20 cellular contexts compared by ENCODE assay signal in the genomic region with DNA sequence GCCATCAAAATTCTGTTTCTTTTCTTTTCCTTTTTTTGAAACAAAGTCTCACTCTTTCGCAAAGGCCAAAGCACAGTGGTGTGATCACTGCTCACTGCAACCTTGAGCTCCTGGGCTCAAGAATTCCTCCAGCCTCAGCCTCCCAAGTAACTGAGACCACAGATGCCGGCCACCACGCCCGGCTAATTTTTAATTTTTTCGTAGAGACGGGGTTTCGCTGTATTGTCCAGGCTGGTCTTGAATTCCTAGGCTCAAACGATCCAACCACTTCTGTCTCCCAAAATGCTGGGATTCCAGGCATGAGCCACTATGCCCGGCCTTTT. TPM values are rescaled to one million over a fixed set of nuclear protein-coding genes. Genes with fewer than 3 reads are reported as not detected.
DNase-seq lines count a peak whose midpoint lies in the region; ATAC-seq, FAIRE-seq and TF ChIP-seq lines count a peak whose summit lies in the region.
"Had no signal": no experiment of that assay in that cellular context is flagged by ENCODE, and none has a peak within 500 bp of the region (broad histone marks: within the 10 kb centered on the region; RNA-seq: fewer than 3 reads in every experiment).

No MANE protein-coding gene starts in this region.

- H2BK120ac ChIP-seq in IMR-90 (ENCODE audit: low read depth, low read length), result no peak overlapping the region

- FAIRE-seq in GM12878 (lab: Jason Lieb, UNC), result no peak
- FAIRE-seq: colon, H54 had no signal

- H2AFZ ChIP-seq in IMR-90 (replicated peaks; ENCODE audit: low read length, poor library complexity) (no peak overlapping the region), GM12878 (ENCODE audit: control insufficient read depth, low read depth, low read length) (no peak overlapping the region)

- no peaks in the 10 kb centered on the region for H3K4me1 ChIP-seq in IMR-90 (ENCODE audit: control insufficient read depth, insufficient read depth, low read length)
- H3K4me1 ChIP-seq in GM12878 (ENCODE audit: control insufficient read depth, insufficient read depth, low read length), result no peaks in the 10 kb centered on the region
- H3K4me1 ChIP-seq: right atrium auricular region had no signal

- no peak overlapping the region for H3K4me2 ChIP-seq in IMR-90 (ENCODE audit: low read depth, low read length)
- H3K4me2 ChIP-seq in GM12878 (ENCODE audit: control insufficient read depth, insufficient read depth), result no peak overlapping the region
- H3K4me2 ChIP-seq: smooth muscle cell had no signal

- WGBS in IMR-90 (ENCODE audit: extremely low coverage in 2 of 2, insufficient read length in 1 of 2), 2 experiments, result 0% methylated on average over 1 of the region's 9 CpGs; no CpG with 5 or more reads in 1 of the 2 experiments
- 15% methylated on average over 9 of the region's 9 CpGs for WGBS in GM12878 (ENCODE audit: insufficient coverage, insufficient replicate concordance, low lambda C conversion rate, missing lambda C conversion rate)

- no peaks in the 10 kb centered on the region for H3K79me2 ChIP-seq in GM12878 (ENCODE audit: control insufficient read depth, insufficient read depth, low read length)

- intact Hi-C loops in activated CD4-positive, alpha-beta memory T cell treated with anti-CD3 and anti-CD28 coated beads for 36 hours (cut with micrococcal nuclease), result loop anchor here (1.0 to 5.0 kb wide), 3 partner anchors 93 to 257 kb away; a partner anchor contains a TSS
- intact Hi-C loops in IMR-90 (cut with micrococcal nuclease), result loop anchor here (1.0 kb wide), 2 partner anchors 93 to 162 kb away; no protein-coding TSS in a partner anchor
- intact Hi-C loops in GM12878 (cut with micrococcal nuclease; ENCODE audit: unreplicated experiment), result loop anchor here (1.0 to 5.0 kb wide), 3 partner anchors 93 to 262 kb away; no protein-coding TSS in a partner anchor

- H3K4me3 Mint-ChIP-seq in activated CD4-positive, alpha-beta memory T cell treated with anti-CD3 and anti-CD28 coated beads for 36 hours, result no peak overlapping the region
- no peak overlapping the region for H3K4me3 Mint-ChIP-seq in activated CD4-positive, alpha-beta memory T cell treated with anti-CD3 and anti-CD28 coated beads, Interleukin-2, amount 10 ng/mL, durations not matched to agents 7 days and 5 days
- H3K4me3 Mint-ChIP-seq in neural crest cell, result no peak overlapping the region
- H3K4me3 Mint-ChIP-seq in stimulated activated effector memory CD8-positive, alpha-beta T cell treated with anti-CD3 and anti-CD28 coated beads, Interleukin-12 subunit alpha, Interleukin-12 subunit beta, amount 100 ng/mL, for 72 hours, result no peak overlapping the region
- H3K4me3 Mint-ChIP-seq: activated B cell treated with CpG ODN at 0.5 μM for 24 hours; activated naive CD4-positive, alpha-beta T cell treated with anti-CD3 and anti-CD28 coated beads, Interleukin-2, amount 50 U/mL, for 24 hours; CD8-positive, alpha-beta memory T cell; nephron had no signal

- H3K9me3 Mint-ChIP-seq in activated CD4-positive, alpha-beta memory T cell treated with anti-CD3 and anti-CD28 coated beads for 36 hours, result no peaks in the 10 kb centered on the region
- no peaks in the 10 kb centered on the region for H3K9me3 Mint-ChIP-seq in activated CD4-positive, alpha-beta memory T cell treated with anti-CD3 and anti-CD28 coated beads, Interleukin-2, amount 10 ng/mL, durations not matched to agents 7 days and 5 days
- no peaks in the 10 kb centered on the region for H3K9me3 Mint-ChIP-seq in neural crest cell
- H3K9me3 Mint-ChIP-seq in stimulated activated effector memory CD8-positive, alpha-beta T cell treated with anti-CD3 and anti-CD28 coated beads, Interleukin-12 subunit alpha, Interleukin-12 subunit beta, amount 100 ng/mL, for 72 hours, result no peaks in the 10 kb centered on the region
- H3K9me3 Mint-ChIP-seq: activated B cell treated with CpG ODN at 0.5 μM for 24 hours; activated naive CD4-positive, alpha-beta T cell treated with anti-CD3 and anti-CD28 coated beads, Interleukin-2, amount 50 U/mL, for 24 hours; activated T-helper 2 cell treated with anti-CD3 and anti-CD28 coated beads, Interferon-gamma antibody, Interleukin-2, Interleukin-4, amounts not matched to agents 10 μg/mL and 5 μg/mL and 100 μg/mL, durations not matched to agents 14 hours and 24 hours and 36 hours; nephron had no signal

- peaks cover 28% of the 10 kb centered on the region for H3K27me3 ChIP-seq in IMR-90 (ENCODE audit: control insufficient read depth, insufficient read depth, low read length)
- no peaks in the 10 kb centered on the region for H3K27me3 ChIP-seq in GM12878 (replicated peaks in 1 of 2; ENCODE audit: control insufficient read depth in 2 of 2, insufficient read depth in 2 of 2, low read length in 1 of 2)
- H3K27me3 ChIP-seq: right atrium auricular region had no signal

- no peaks in the 10 kb centered on the region for H4K20me1 ChIP-seq in IMR-90 (ENCODE audit: insufficient read depth, low read length)
- no peaks in the 10 kb centered on the region for H4K20me1 ChIP-seq in GM12878 (ENCODE audit: control insufficient read depth, insufficient read depth)

- no peak overlapping the region for H2BK20ac ChIP-seq in IMR-90 (ENCODE audit: low read depth, low read length)

- no peaks in the 10 kb centered on the region for H3K36me3 Mint-ChIP-seq in activated CD4-positive, alpha-beta memory T cell treated with anti-CD3 and anti-CD28 coated beads for 36 hours
- H3K36me3 Mint-ChIP-seq in activated CD4-positive, alpha-beta memory T cell treated with anti-CD3 and anti-CD28 coated beads, Interleukin-2, amount 10 ng/mL, durations not matched to agents 7 days and 5 days (ENCODE audit: low read depth), result no peaks in the 10 kb centered on the region
- H3K36me3 Mint-ChIP-seq in neural crest cell (ENCODE audit: low read depth), result no peaks in the 10 kb centered on the region
- H3K36me3 Mint-ChIP-seq in stimulated activated effector memory CD8-positive, alpha-beta T cell treated with anti-CD3 and anti-CD28 coated beads, Interleukin-12 subunit alpha, Interleukin-12 subunit beta, amount 100 ng/mL, for 72 hours, result no peaks in the 10 kb centered on the region
- H3K36me3 Mint-ChIP-seq: activated naive CD4-positive, alpha-beta T cell treated with anti-CD3 and anti-CD28 coated beads, Interleukin-2, amount 50 U/mL, for 24 hours; CD8-positive, alpha-beta memory T cell had no signal

- H3K27ac ChIP-seq in IMR-90 (ENCODE audit: insufficient read depth, low read length) (no peak overlapping the region), GM12878 (ENCODE audit: control insufficient read depth, insufficient read depth) (no peak overlapping the region)
- H3K27ac ChIP-seq: right atrium auricular region, stomach had no signal

- peak overlapping the region; percentile 42 for H3K27ac Mint-ChIP-seq in activated CD4-positive, alpha-beta memory T cell treated with anti-CD3 and anti-CD28 coated beads for 36 hours
- H3K27ac Mint-ChIP-seq in activated CD4-positive, alpha-beta memory T cell treated with anti-CD3 and anti-CD28 coated beads, Interleukin-2, amount 10 ng/mL, durations not matched to agents 7 days and 5 days, result no peak overlapping the region
- no peak overlapping the region for H3K27ac Mint-ChIP-seq in neural crest cell (ENCODE audit: unreplicated experiment)
- no peak overlapping the region for H3K27ac Mint-ChIP-seq in stimulated activated effector memory CD8-positive, alpha-beta T cell treated with anti-CD3 and anti-CD28 coated beads, Interleukin-12 subunit alpha, Interleukin-12 subunit beta, amount 100 ng/mL, for 72 hours
- H3K27ac Mint-ChIP-seq: activated naive CD4-positive, alpha-beta T cell treated with anti-CD3 and anti-CD28 coated beads, Interleukin-2, amount 50 U/mL, for 24 hours; activated T-helper 2 cell treated with anti-CD3 and anti-CD28 coated beads, Interferon-gamma antibody, Interleukin-2, Interleukin-4, amounts not matched to agents 10 μg/mL and 5 μg/mL and 100 μg/mL, durations not matched to agents 14 hours and 24 hours and 36 hours; nephron had no signal

- BruUV-seq in IMR-90 (replicated peaks; lab: Mats Ljungman, UMichigan) (no TSS peak), GM12878 (replicated peaks; lab: Mats Ljungman, UMichigan) (no TSS peak)

- H3K4me3 ChIP-seq in IMR-90 (ENCODE audit: insufficient read depth, low read depth, low read length) (no peak overlapping the region), GM12878 (no peak overlapping the region)
- H3K4me3 ChIP-seq: lung, right atrium auricular region, smooth muscle cell, stomach had no signal

- H4K5ac ChIP-seq in IMR-90 (ENCODE audit: low read depth, low read length), result no peak overlapping the region

- 0 out of 2 replicates have a peak, but pooled peaks cover 2% of the 10 kb centered on the region for H3K9me1 ChIP-seq in IMR-90 (ENCODE audit: insufficient read depth, low read length)

- RAD21 ChIA-PET in GM12878 (lab: Charles Lee; ENCODE audit: unreplicated experiment), result interaction anchor here (2.2 kb wide), 1 partner anchor 158 kb away, joined by 7 read pairs; no protein-coding TSS in a partner anchor

- CTCF ChIA-PET in activated CD4-positive, alpha-beta memory T cell treated with anti-CD3 and anti-CD28 coated beads for 36 hours (lab: Charles Lee), result interaction anchor here (0.6 to 2.3 kb wide), 13 partner anchors 11 to 354 kb away, joined by 3 to 37 read pairs (median 6); a partner anchor contains a TSS
- CTCF ChIA-PET in activated CD4-positive, alpha-beta memory T cell treated with anti-CD3 and anti-CD28 coated beads, Interleukin-2, amount 10 ng/mL, durations not matched to agents 7 days and 5 days (lab: Charles Lee), result interaction anchor here (1.0 to 2.5 kb wide), 4 partner anchors 26 to 165 kb away, joined by 3 to 23 read pairs (median 7); a partner anchor contains a TSS
- CTCF ChIA-PET in IMR-90 (lab: Yijun Ruan, JAX) (interaction anchor here (1.4 to 1.7 kb wide), 2 partner anchors 133 to 164 kb away, joined by 3 to 5 read pairs; a partner anchor contains a TSS), GM12878 (lab: Yijun Ruan, JAX) (interaction anchor here (0.6 to 2.9 kb wide), 14 partner anchors 11 to 315 kb away, joined by 3 to 40 read pairs (median 4); a partner anchor contains a TSS)

- no peak overlapping the region for H3K4ac ChIP-seq in IMR-90 (ENCODE audit: low read depth, low read length)

- no peaks in the 10 kb centered on the region for H3K79me1 ChIP-seq in IMR-90 (ENCODE audit: low read depth in 1 of 2, low read length in 2 of 2)

- no peaks in the 10 kb centered on the region for H3K36me3 ChIP-seq in IMR-90 (ENCODE audit: control insufficient read depth, insufficient read depth, low read length)
- H3K36me3 ChIP-seq in GM12878 (ENCODE audit: control insufficient read depth in 2 of 2, insufficient read depth in 2 of 2, low read length in 1 of 2), result no peaks in the 10 kb centered on the region
- H3K36me3 ChIP-seq: right atrium auricular region, stomach had no signal

- no peak for TF ChIP-seq CTCF in IMR-90 (conservative IDR thresholded peaks at IDR 0.05; ENCODE audit: low read depth, low read length)
- TF ChIP-seq CTCF in GM12878 (IDR thresholded peaks at IDR 0.05 in 2 of 3, conservative IDR thresholded peaks at IDR 0.05 in 1 of 3; ENCODE audit: control insufficient read depth in 2 of 3, extremely low read depth in 1 of 3, insufficient read depth in 1 of 3, low read depth in 3 of 3, low read length in 3 of 3), result no peak
- peak; percentile 3 for TF ChIP-seq CTCF in neural crest cell (conservative IDR thresholded peaks at IDR 0.05)

- H4K8ac ChIP-seq in IMR-90 (ENCODE audit: low read depth in 2 of 2, low read length in 2 of 2), result no peak overlapping the region

- no peak for TF ChIP-seq EP300 in GM12878 (IDR thresholded peaks at IDR 0.05; ENCODE audit: borderline replicate concordance in 1 of 2, control insufficient read depth in 1 of 2, low read depth in 2 of 2, low read length in 2 of 2)

- H3K9me3 ChIP-seq in IMR-90 (ENCODE audit: control insufficient read depth, insufficient read depth, low read length) (no peaks in the 10 kb centered on the region), GM12878 (replicated peaks; ENCODE audit: control insufficient read depth, insufficient read depth, low read length) (no peaks in the 10 kb centered on the region)
- H3K9me3 ChIP-seq: right atrium auricular region, stomach had no signal

- H3K56ac ChIP-seq in IMR-90 (ENCODE audit: extremely low read depth, insufficient read depth, low read length), result no peak overlapping the region

- TF ChIP-seq RAD21 in IMR-90 (IDR thresholded peaks at IDR 0.05; ENCODE audit: low read length) (no peak), GM12878 (IDR thresholded peaks at IDR 0.05; ENCODE audit: insufficient read depth, low read depth, low read length) (no peak)

- POLR2A ChIA-PET in activated CD4-positive, alpha-beta memory T cell treated with anti-CD3 and anti-CD28 coated beads for 36 hours (lab: Charles Lee), result no interaction called here
- POLR2A ChIA-PET in activated CD4-positive, alpha-beta memory T cell treated with anti-CD3 and anti-CD28 coated beads, Interleukin-2, amount 10 ng/mL, durations not matched to agents 7 days and 5 days (lab: Charles Lee), result no interaction called here
- POLR2A ChIA-PET in IMR-90 (lab: Charles Lee; ENCODE audit: unreplicated experiment) (no interaction called here), GM12878 (lab: Charles Lee) (interaction anchor here (0.6 to 0.7 kb wide), 2 partner anchors 39 to 81 kb away, joined by 3 to 5 read pairs; no protein-coding TSS in a partner anchor)

- H4K91ac ChIP-seq in IMR-90 (ENCODE audit: insufficient read depth, low read depth, low read length), result no peak overlapping the region

- peak; percentile 10; the same call in 1 of the 2 replicates for ATAC-seq in IMR-90 (ENCODE audit: low read depth)
- ATAC-seq in GM12878, result no peak
- ATAC-seq in GM21825 (IDR thresholded peaks at IDR 0.05; ENCODE audit: unreplicated experiment), result no peak
- ATAC-seq in stimulated activated effector memory CD8-positive, alpha-beta T cell treated with anti-CD3 and anti-CD28 coated beads, Interleukin-12 subunit alpha, Interleukin-12 subunit beta, amount 100 ng/mL, for 72 hours, result no peak

- H3K27me3 Mint-ChIP-seq in activated CD4-positive, alpha-beta memory T cell treated with anti-CD3 and anti-CD28 coated beads for 36 hours, result peaks cover 41% of the 10 kb centered on the region
- H3K27me3 Mint-ChIP-seq in activated CD4-positive, alpha-beta memory T cell treated with anti-CD3 and anti-CD28 coated beads, Interleukin-2, amount 10 ng/mL, durations not matched to agents 7 days and 5 days, result peaks cover 24% of the 10 kb centered on the region
- H3K27me3 Mint-ChIP-seq in neural crest cell (ENCODE audit: low read depth), result peaks cover 79% of the 10 kb centered on the region

- SMC1A ChIA-PET in GM12878 (lab: Charles Lee; ENCODE audit: uncharacterized antibody, unreplicated experiment), result interaction anchor here (1.3 kb wide), 1 partner anchor 172 kb away, joined by 3 read pairs; no protein-coding TSS in a partner anchor

- no peak overlapping the region for H3K18ac ChIP-seq in IMR-90 (ENCODE audit: low read depth, low read length)

- H2AK9ac ChIP-seq in IMR-90 (replicated peaks; ENCODE audit: low read depth, low read length, poor library complexity), result no peak overlapping the region

- H2BK15ac ChIP-seq in IMR-90 (ENCODE audit: low read depth, low read length), result no peak overlapping the region

- in situ Hi-C loops in IMR-90 (cut with MboI; ENCODE audit: low sequenced_read_pairs) (loop anchor here (5.0 to 25.0 kb wide), 2 partner anchors 167 to 347 kb away; a partner anchor contains a TSS), GM12878 (cut with MboI) (loop anchor here (5.0 kb wide), 1 partner anchor 167 kb away; no protein-coding TSS in a partner anchor)

- peaks cover 3% of the 10 kb centered on the region for H3K4me1 Mint-ChIP-seq in activated CD4-positive, alpha-beta memory T cell treated with anti-CD3 and anti-CD28 coated beads for 36 hours (ENCODE audit: low read depth)
- no peaks in the 10 kb centered on the region for H3K4me1 Mint-ChIP-seq in activated CD4-positive, alpha-beta memory T cell treated with anti-CD3 and anti-CD28 coated beads, Interleukin-2, amount 10 ng/mL, durations not matched to agents 7 days and 5 days
- peaks cover 4% of the 10 kb centered on the region for H3K4me1 Mint-ChIP-seq in neural crest cell
- H3K4me1 Mint-ChIP-seq in stimulated activated effector memory CD8-positive, alpha-beta T cell treated with anti-CD3 and anti-CD28 coated beads, Interleukin-12 subunit alpha, Interleukin-12 subunit beta, amount 100 ng/mL, for 72 hours, result no peaks in the 10 kb centered on the region
- H3K4me1 Mint-ChIP-seq: activated B cell treated with CpG ODN at 0.5 μM for 24 hours, nephron had no signal

- H3K9ac ChIP-seq in IMR-90 (ENCODE audit: low read depth, low read length), result no peak overlapping the region
- no peak overlapping the region for H3K9ac ChIP-seq in GM12878 (ENCODE audit: control insufficient read depth, insufficient read depth, low read length)

- no peak overlapping the region for H3K14ac ChIP-seq in IMR-90 (replicated peaks; ENCODE audit: low read depth, low read length)

- no peak for DNase-seq in activated CD4-positive, alpha-beta memory T cell treated with anti-CD3 and anti-CD28 coated beads for 36 hours
- DNase-seq in activated CD4-positive, alpha-beta memory T cell treated with anti-CD3 and anti-CD28 coated beads, Interleukin-2, amount 10 ng/mL, durations not matched to agents 7 days and 5 days, result no peak
- DNase-seq in IMR-90 (no peak), GM12878 (ENCODE audit: low read depth, low spot score) (no peak), neural crest cell (ENCODE audit: low read depth, low spot score) (no peak), EL (no peak)
- DNase-seq in stimulated activated effector memory CD8-positive, alpha-beta T cell treated with anti-CD3 and anti-CD28 coated beads, Interleukin-12 subunit alpha, Interleukin-12 subunit beta, amount 100 ng/mL, for 72 hours (ENCODE audit: low spot score in 2 of 2), result no peak

- TF ChIP-seq POLR2A in IMR-90 (IDR thresholded peaks at IDR 0.05; ENCODE audit: low read depth, low read length) (no peak), GM12878 (IDR thresholded peaks at IDR 0.05; ENCODE audit: low read depth, low read length) (no peak)

- H2AK5ac ChIP-seq in IMR-90 (ENCODE audit: low read depth, low read length), result no peak overlapping the region

- H3K23ac ChIP-seq in IMR-90 (ENCODE audit: low read depth, low read length), result no peak overlapping the region

- H2BK5ac ChIP-seq in IMR-90 (ENCODE audit: low read depth, low read length, poor library complexity, severe bottlenecking), result no peak overlapping the region

- dilution Hi-C loops in IMR-90 (cut with HindIII; ENCODE audit: low sequenced_read_pairs, unreplicated experiment), result no loop called here

RNA-seq across cellular contexts. Expression of a gene that starts 25.7 kb away (rescaled TPM):
- 10 to 100 TPM; 42.3 to 44.5 TPM for total RNA-seq in activated CD4-positive, alpha-beta memory T cell treated with anti-CD3 and anti-CD28 coated beads for 36 hours
- 10 to 100 TPM; 72.6 to 72.7 TPM for total RNA-seq in activated CD4-positive, alpha-beta memory T cell treated with anti-CD3 and anti-CD28 coated beads, Interleukin-2, amount 10 ng/mL, durations not matched to agents 7 days and 5 days
- total RNA-seq in IMR-90 (2012; rRNA removed) (3.9 and 4.4 TPM in 2 replicates), GM12878 (2014; rRNA removed) (14.1 and 16.2 TPM in 2 replicates), GM12878 (2014; rRNA removed; fragmentation: Illumina TruSeq; extraction: Trizol) (12.3 and 12.7 TPM in 2 replicates), GM12878 (2021) (33.8 and 37.5 TPM in 2 replicates), neural crest cell (16.0 and 17.2 TPM in 2 replicates)
- polyA plus RNA-seq in IMR-90 (2012; rRNA removed) (4.7 and 5.9 TPM in 2 replicates), GM12878 (2011; rRNA removed) (9.6 and 10.8 TPM in 2 replicates), GM12878 (2014; fragmentation: Illumina TruSeq; extraction: Trizol) (19.5 and 19.8 TPM in 2 replicates), GM12878 (2014; fragmentation: Nextera tagmentation; extraction: Ambion mirVana) (1 to 10 TPM; 3.2 to 8.3 TPM), GM12878 (2014; rRNA removed) (19.1 and 20.7 TPM in 2 replicates), GM12878 (2016; fragmentation: Nextera tagmentation; extraction: Ambion mirVana) (10 to 100 TPM; 10.3 to 10.8 TPM)
- 2.7 and 2.9 TPM in 2 replicates for polyA plus RNA-seq in IMR-90 (2012; cell fraction: cytosol; rRNA removed)
- polyA plus RNA-seq in IMR-90 (2012; cell fraction: nucleus; rRNA removed; ENCODE audit: low replicate concordance), result 10.6 and 11.6 TPM in 2 replicates
- 63.4 and 67.9 TPM in 2 replicates for total RNA-seq in GM12878 (2013; cell fraction: nucleolus; rRNA removed)
- 10.6 TPM for polyA plus RNA-seq in GM12878 (2011; ENCODE audit: low read depth)
- polyA plus RNA-seq in GM12878 (2011; cell fraction: cytosol; rRNA removed), result 7.9 and 8.0 TPM in 2 replicates
- 16.6 and 28.9 TPM in 2 replicates for polyA plus RNA-seq in GM12878 (2011; cell fraction: nucleus; rRNA removed)
- 17.9 and 29.2 TPM in 2 replicates for polyA plus RNA-seq in GM12878 (2012)
- 23.3 and 43.7 TPM in 2 replicates for polyA minus RNA-seq in GM12878 (2011; rRNA and poly(A)+ RNA removed)
- polyA minus RNA-seq in GM12878 (2011; cell fraction: cytosol; rRNA and poly(A)+ RNA removed), result 9.8 and 12.2 TPM in 2 replicates
- polyA minus RNA-seq in GM12878 (2011; cell fraction: nucleus; rRNA and poly(A)+ RNA removed), result 11.4 and 24.9 TPM in 2 replicates

RNA-seq across cellular contexts. Expression of a gene that starts 39.7 kb away (rescaled TPM):
- total RNA-seq in activated CD4-positive, alpha-beta memory T cell treated with anti-CD3 and anti-CD28 coated beads for 36 hours, result not detected
- total RNA-seq in activated CD4-positive, alpha-beta memory T cell treated with anti-CD3 and anti-CD28 coated beads, Interleukin-2, amount 10 ng/mL, durations not matched to agents 7 days and 5 days, result not detected
- not detected in 2 replicates for total RNA-seq in IMR-90 (2012; rRNA removed)
- under 0.01 TPM in 1 of 2 replicates, not detected in the other for polyA plus RNA-seq in IMR-90 (2012; rRNA removed)
- not detected in 2 replicates for polyA plus RNA-seq in IMR-90 (2012; cell fraction: cytosol; rRNA removed)
- polyA plus RNA-seq in IMR-90 (2012; cell fraction: nucleus; rRNA removed; ENCODE audit: low replicate concordance), result under 0.01 TPM in 1 of 2 replicates, not detected in the other
- total RNA-seq in GM12878 (2013; cell fraction: nucleolus; rRNA removed), result not detected in 2 replicates
- not detected in 2 replicates for total RNA-seq in GM12878 (2014; rRNA removed)
- not detected in 2 replicates for total RNA-seq in GM12878 (2014; rRNA removed; fragmentation: Illumina TruSeq; extraction: Trizol)
- not detected in 2 replicates for total RNA-seq in GM12878 (2021)
- polyA plus RNA-seq in GM12878 (2011; ENCODE audit: low read depth), result 0.01 TPM
- polyA plus RNA-seq in GM12878 (2011; rRNA removed), result under 0.01 TPM in 2 replicates
- under 0.01 and 0.03 TPM in 2 replicates for polyA plus RNA-seq in GM12878 (2011; cell fraction: cytosol; rRNA removed)
- polyA plus RNA-seq in GM12878 (2011; cell fraction: nucleus; rRNA removed), result 0.01 TPM in 1 of 2 replicates, not detected in the other
- not detected in 2 replicates for polyA plus RNA-seq in GM12878 (2012)
- polyA plus RNA-seq in GM12878 (2014; fragmentation: Illumina TruSeq; extraction: Trizol), result under 0.01 and 0.02 TPM in 2 replicates
- not detected for polyA plus RNA-seq in GM12878 (2014; fragmentation: Nextera tagmentation; extraction: Ambion mirVana)
- polyA plus RNA-seq in GM12878 (2014; rRNA removed), result not detected in 2 replicates
- polyA plus RNA-seq in GM12878 (2016; fragmentation: Nextera tagmentation; extraction: Ambion mirVana), result not detected
- polyA minus RNA-seq in GM12878 (2011; rRNA and poly(A)+ RNA removed), result under 0.01 and 0.05 TPM in 2 replicates
- not detected in 2 replicates for polyA minus RNA-seq in GM12878 (2011; cell fraction: cytosol; rRNA and poly(A)+ RNA removed)
- polyA minus RNA-seq in GM12878 (2011; cell fraction: nucleus; rRNA and poly(A)+ RNA removed), result under 0.01 TPM in 1 of 2 replicates, not detected in the other
- not detected in 2 replicates for total RNA-seq in neural crest cell
- total RNA-seq: activated B cell treated with CpG ODN at 0.5 μM for 24 hours; activated T-helper 2 cell treated with anti-CD3 and anti-CD28 coated beads, Interferon-gamma antibody, Interleukin-2, Interleukin-4, amounts not matched to agents 10 μg/mL and 5 μg/mL and 100 μg/mL, durations not matched to agents 14 hours and 24 hours and 36 hours; bronchial epithelial cell; CD8-positive, alpha-beta memory T cell; lung; right atrium auricular region had no signal
- polyA plus RNA-seq: CD8-positive, alpha-beta memory T cell; lung; smooth muscle cell; stomach had no signal
